In genomic region chr1:168760781-168761180, GRCh38 we compare ENCODE assay signal across 36 cellular contexts. TPM values are rescaled to one million over a fixed set of nuclear protein-coding genes. Genes with fewer than 3 reads are reported as not detected.
"Had no signal": no experiment of that assay in that cellular context is flagged by ENCODE, and none has a peak within 500 bp of the region (broad histone marks: within the 10 kb centered on the region; RNA-seq: fewer than 3 reads in every experiment).

No MANE protein-coding gene starts in this region.

- H3K4me3 ChIP-seq: adrenal gland, ascending aorta, body of pancreas, breast epithelium, cardiac muscle cell had no signal

- ATAC-seq: activated naive CD4-positive, alpha-beta T cell treated with anti-CD3 and anti-CD28 coated beads, Interleukin-2, amount 50 U/mL, for 72 hours; activated naive CD8-positive, alpha-beta T cell treated with anti-CD3 and anti-CD28 coated beads, Interleukin-2, amount 50 U/mL, for 24 hours; activated T-cell treated with anti-CD3 and anti-CD28 coated beads, Interleukin-2, amount 50 U/mL, for 4 hours; activated T-cell treated with anti-CD3 and anti-CD28 coated beads, Interleukin-2, amount 50 U/mL, for 72 hours; activated T-helper 17 cell treated with anti-CD3 and anti-CD28 coated beads, Interleukin-2, amount 50 U/mL, for 72 hours; body of pancreas had no signal

- H3K27me3 ChIP-seq: adrenal gland, ascending aorta, body of pancreas, brain microvascular endothelial cell, breast epithelium had no signal

- DNase-seq: activated effector memory CD4-positive, alpha-beta T cell treated with anti-CD3 and anti-CD28 coated beads, Interleukin-2, amount 50 U/mL, for 16 hours; activated effector memory CD4-positive, alpha-beta T cell treated with Interleukin-2 at 50 U/mL for 16 hours; activated gamma-delta T cell; activated gamma-delta T cell treated with Interleukin-2 at 50 U/mL for 16 hours; activated naive CD4-positive, alpha-beta T cell; activated naive CD4-positive, alpha-beta T cell treated with anti-CD3 and anti-CD28 coated beads for 36 hours; activated naive CD4-positive, alpha-beta T cell treated with anti-CD3 and anti-CD28 coated beads, Interleukin-2, amount 10 ng/mL, durations not matched to agents 7 days and 5 days; activated naive CD4-positive, alpha-beta T cell treated with anti-CD3 and anti-CD28 coated beads, Interleukin-2, amount 50 U/mL, for 16 hours; activated naive CD4-positive, alpha-beta T cell treated with Interleukin-2 at 50 U/mL for 16 hours; activated naive CD8-positive, alpha-beta T cell treated with anti-CD3 and anti-CD28 coated beads for 36 hours; activated naive CD8-positive, alpha-beta T cell treated with anti-CD3 and anti-CD28 coated beads, Interleukin-2, amount 10 ng/mL, durations not matched to agents 7 days and 5 days; activated naive CD8-positive, alpha-beta T cell treated with anti-CD3 and anti-CD28 coated beads, Interleukin-2, amount 50 U/mL, for 24 hours; activated T-cell treated with anti-CD3 and anti-CD28 coated beads, Interleukin-2, amount 50 U/mL, for 1 hour; activated T-cell treated with anti-CD3 and anti-CD28 coated beads, Interleukin-2, amount 50 U/mL, for 24 hours; activated T-cell treated with anti-CD3 and anti-CD28 coated beads, Interleukin-2, amount 50 U/mL, for 4 hours; activated T-cell treated with anti-CD3 and anti-CD28 coated beads, Interleukin-2, amount 50 U/mL, for 48 hours; activated T-cell treated with anti-CD3 and anti-CD28 coated beads, Interleukin-2, amount 50 U/mL, for 72 hours; adrenal gland; amniotic stem cell; amygdala; anterior cingulate cortex; aorta; body of pancreas; brain microvascular endothelial cell; caudate nucleus; central memory CD4-positive, alpha-beta T cell; cerebellar nuclear complex had no signal

- H3K9me3 ChIP-seq: adrenal gland, ascending aorta, body of pancreas, breast epithelium had no signal

- H3K4me1 ChIP-seq: adrenal gland, ascending aorta, breast epithelium had no signal

- H3K36me3 ChIP-seq: adrenal gland, ascending aorta, brain microvascular endothelial cell, breast epithelium, cardiac muscle cell had no signal

- H3K27ac ChIP-seq: adrenal gland, ascending aorta, body of pancreas, brain microvascular endothelial cell, breast epithelium, cardiac muscle cell had no signal

RNA-seq across cellular contexts. Expression of gene DPT, which starts 31.8 kb away (rescaled TPM):
- total RNA-seq: activated naive CD4-positive, alpha-beta T cell treated with anti-CD3 and anti-CD28 coated beads for 36 hours; activated naive CD4-positive, alpha-beta T cell treated with anti-CD3 and anti-CD28 coated beads, Interleukin-2, amount 50 U/mL, for 72 hours; activated naive CD8-positive, alpha-beta T cell treated with anti-CD3 and anti-CD28 coated beads for 36 hours; activated naive CD8-positive, alpha-beta T cell treated with anti-CD3 and anti-CD28 coated beads, Interleukin-2, amount 10 ng/mL, durations not matched to agents 7 days and 5 days; activated T-cell treated with anti-CD3 and anti-CD28 coated beads, Interleukin-2, amount 50 U/mL, for 4 hours; activated T-cell treated with anti-CD3 and anti-CD28 coated beads, Interleukin-2, amount 50 U/mL, for 72 hours; activated T-helper 1 cell treated with anti-CD3 and anti-CD28 coated beads, Interleukin-12 subunit alpha, Interleukin-12 subunit beta, Interleukin-2, Interleukin-4 antibody, amounts not matched to agents 30 ng/mL and 10 ng/mL and 1 ng/mL, durations not matched to agents 14 hours and 24 hours and 36 hours; activated T-helper 17 cell treated with anti-CD3 and anti-CD28 coated beads, Interleukin-2, amount 50 U/mL, for 72 hours; activated T-helper 2 cell treated with anti-CD3 and anti-CD28 coated beads, Interferon-gamma antibody, Interleukin-2, Interleukin-4, amounts not matched to agents 10 μg/mL and 5 μg/mL and 100 μg/mL, durations not matched to agents 14 hours and 24 hours and 36 hours; astrocyte; bronchial epithelial cell; cardiac muscle cell had no signal
